18 cellular contexts compared by ENCODE assay signal in the genomic region with DNA sequence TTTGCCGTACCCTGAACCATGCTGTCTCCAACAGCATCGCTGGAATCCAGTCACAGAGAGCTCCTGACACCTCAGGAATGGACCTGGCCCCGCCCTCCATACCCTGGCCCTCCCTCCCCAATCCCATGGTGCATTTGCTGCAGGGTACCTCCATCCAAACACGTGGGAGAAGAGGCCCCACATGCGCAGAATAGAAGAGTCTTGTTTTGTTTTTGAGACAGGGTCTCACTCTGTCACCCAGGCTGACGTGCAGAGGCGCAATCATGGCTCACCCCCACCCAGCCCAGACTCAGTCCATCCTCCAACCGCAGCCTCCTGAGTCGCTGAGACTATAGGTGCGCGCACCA. TPM values are rescaled to one million over a fixed set of nuclear protein-coding genes. Genes with fewer than 3 reads are reported as not detected.
DNase-seq lines count a peak whose midpoint lies in the region; ATAC-seq, FAIRE-seq and TF ChIP-seq lines count a peak whose summit lies in the region.
"Had no signal": no experiment of that assay in that cellular context is flagged by ENCODE, and none has a peak within 500 bp of the region (broad histone marks: within the 10 kb centered on the region; RNA-seq: fewer than 3 reads in every experiment).

No MANE protein-coding gene starts in this region.

- FAIRE-seq in K562 (lab: Jason Lieb, UNC) = peak; percentile 26
- no peak for FAIRE-seq in urothelium cell line (lab: Jason Lieb, UNC)

- H3K4me1 ChIP-seq in GM23338 (ENCODE audit: insufficient read depth) (peaks cover 11% of the 10 kb centered on the region; the same call in 1 of the 2 replicates), K562 (replicated peaks in 1 of 2; ENCODE audit: control insufficient read depth in 2 of 2, insufficient read depth in 2 of 2, low read length in 2 of 2) (peaks cover 20 to 67% of the 10 kb centered on the region in 2 experiments; a peak in 4 of 5 replicates), trophoblast cell (ENCODE audit: control insufficient read depth in 1 of 2, insufficient read depth in 2 of 2, low read length in 2 of 2) (peaks cover 13 to 20% of the 10 kb centered on the region in 2 experiments), BE2C (no peaks in the 10 kb centered on the region)

- H3K27ac ChIP-seq in GM23338 (ENCODE audit: low read depth) = no peak overlapping the region
- H3K27ac ChIP-seq in K562 (ENCODE audit: extremely low read depth, low read depth, low read length) = no peak overlapping the region
- no peak overlapping the region for H3K27ac ChIP-seq in trophoblast cell (ENCODE audit: low read depth, low read length)

- H2AFZ ChIP-seq in GM23338 = no peak overlapping the region
- 0 out of 2 replicates have a peak overlapping the region, but pooled peaks have one; percentile 32 for H2AFZ ChIP-seq in K562 (ENCODE audit: low read depth, low read length)
- no peak overlapping the region for H2AFZ ChIP-seq in trophoblast cell (ENCODE audit: insufficient read depth, low read length, poor library complexity)

- TF ChIP-seq POLR2A in K562 (conservative IDR thresholded peaks at IDR 0.05) = no peak

- no peak overlapping the region for H2BK12ac ChIP-seq in trophoblast cell (ENCODE audit: low read length)

- CTCF ChIA-PET in activated CD4-positive, alpha-beta T cell treated with anti-CD3 and anti-CD28 coated beads for 36 hours (lab: Charles Lee) = no interaction called here
- CTCF ChIA-PET in K562 (lab: Yijun Ruan, JAX; ENCODE audit: low intra/inter-chr PET ratio) = no interaction called here

- H3K9me3 Mint-ChIP-seq in activated CD4-positive, alpha-beta T cell treated with anti-CD3 and anti-CD28 coated beads, Interleukin-2, amount 10 ng/mL, durations not matched to agents 24 days and 14 days = no peaks in the 10 kb centered on the region
- no peaks in the 10 kb centered on the region for H3K9me3 Mint-ChIP-seq in activated CD4-positive, alpha-beta T cell treated with anti-CD3 and anti-CD28 coated beads for 36 hours (ENCODE audit: low read depth)
- 0 out of 3 replicates have a peak, but pooled peaks cover 1% of the 10 kb centered on the region for H3K9me3 Mint-ChIP-seq in GM23338
- H3K9me3 Mint-ChIP-seq: CD4-positive, alpha-beta memory T cell; IgD-negative memory B cell had no signal

- no peaks in the 10 kb centered on the region for H3K27me3 ChIP-seq in GM23338 (ENCODE audit: insufficient read depth)
- no peaks in the 10 kb centered on the region for H3K27me3 ChIP-seq in K562 (ENCODE audit: control insufficient read depth in 2 of 2, insufficient read depth in 2 of 2, low read length in 2 of 2)
- no peaks in the 10 kb centered on the region for H3K27me3 ChIP-seq in trophoblast cell (ENCODE audit: insufficient read depth, low read length)
- H3K27me3 ChIP-seq in BE2C = no peaks in the 10 kb centered on the region

- no peak overlapping the region for H3K9ac ChIP-seq in K562 (ENCODE audit: insufficient read depth in 1 of 2, low read depth in 2 of 2, low read length in 2 of 2)
- no peak overlapping the region for H3K9ac ChIP-seq in trophoblast cell (ENCODE audit: low read length)

- no peak overlapping the region for H3K23ac ChIP-seq in trophoblast cell (ENCODE audit: low read length)

- no peak overlapping the region for H2BK5ac ChIP-seq in trophoblast cell (ENCODE audit: low read depth, low read length, poor library complexity)

- no peaks in the 10 kb centered on the region for H3K27me3 Mint-ChIP-seq in activated CD4-positive, alpha-beta T cell treated with anti-CD3 and anti-CD28 coated beads, Interleukin-2, amount 10 ng/mL, durations not matched to agents 24 days and 14 days
- H3K27me3 Mint-ChIP-seq in activated CD4-positive, alpha-beta T cell treated with anti-CD3 and anti-CD28 coated beads for 36 hours = no peaks in the 10 kb centered on the region
- peaks cover 25% of the 10 kb centered on the region for H3K27me3 Mint-ChIP-seq in GM23338 (ENCODE audit: insufficient read depth, low read depth, poor library complexity)
- H3K27me3 Mint-ChIP-seq: CD4-positive, alpha-beta memory T cell; IgD-negative memory B cell had no signal

- H3K36me3 ChIP-seq in GM23338 (ENCODE audit: insufficient read depth) = peaks cover 17% of the 10 kb centered on the region
- peaks cover 37% of the 10 kb centered on the region for H3K36me3 ChIP-seq in K562 (ENCODE audit: control insufficient read depth, insufficient read depth, low read length)
- peaks cover 25 to 28% of the 10 kb centered on the region in 2 experiments for H3K36me3 ChIP-seq in trophoblast cell (ENCODE audit: control insufficient read depth in 1 of 2, insufficient read depth in 2 of 2, low read length in 2 of 2)
- peaks cover 24% of the 10 kb centered on the region for H3K36me3 ChIP-seq in BE2C

- H3K9me2 ChIP-seq in GM23338 (ENCODE audit: insufficient read depth) = no peaks in the 10 kb centered on the region

- peaks cover 22% of the 10 kb centered on the region for H3K36me3 Mint-ChIP-seq in activated CD4-positive, alpha-beta T cell treated with anti-CD3 and anti-CD28 coated beads, Interleukin-2, amount 10 ng/mL, durations not matched to agents 24 days and 14 days (ENCODE audit: low read depth)
- peaks cover 20% of the 10 kb centered on the region for H3K36me3 Mint-ChIP-seq in activated CD4-positive, alpha-beta T cell treated with anti-CD3 and anti-CD28 coated beads for 36 hours (ENCODE audit: low read depth)
- H3K36me3 Mint-ChIP-seq in GM23338 (ENCODE audit: low read depth) = peaks cover 33% of the 10 kb centered on the region
- H3K36me3 Mint-ChIP-seq: IgD-negative memory B cell had no signal

- no peak overlapping the region for H4K91ac ChIP-seq in trophoblast cell (ENCODE audit: low read depth, low read length)

- peaks cover 7% of the 10 kb centered on the region for H3K79me1 ChIP-seq in trophoblast cell (ENCODE audit: low read length)

- H3K4me3 ChIP-seq in GM23338 = no peak overlapping the region
- no peak overlapping the region for H3K4me3 ChIP-seq in K562
- peak overlapping the region; percentile 3 for H3K4me3 ChIP-seq in trophoblast cell (ENCODE audit: low read depth, low read length)
- H3K4me3 ChIP-seq in BE2C (ENCODE audit: low read depth, low read length) = no peak overlapping the region
- H3K4me3 ChIP-seq: SK-N-MC had no signal

- no peak overlapping the region for H4K8ac ChIP-seq in trophoblast cell (ENCODE audit: low read depth, low read length)

- no peak overlapping the region for H2AK5ac ChIP-seq in trophoblast cell (ENCODE audit: low read length)

- 58% methylated on average over 10 of the region's 11 CpGs for WGBS in K562 (ENCODE audit: insufficient coverage, low coverage, missing lambda C conversion rate)
- no CpG with 5 or more reads among the region's 11 CpGs for WGBS in trophoblast cell (ENCODE audit: extremely low coverage, insufficient coverage, insufficient read length)

- peak overlapping the region; percentile 20 for H3K27ac Mint-ChIP-seq in activated CD4-positive, alpha-beta T cell treated with anti-CD3 and anti-CD28 coated beads, Interleukin-2, amount 10 ng/mL, durations not matched to agents 24 days and 14 days
- no peak overlapping the region for H3K27ac Mint-ChIP-seq in activated CD4-positive, alpha-beta T cell treated with anti-CD3 and anti-CD28 coated beads for 36 hours
- H3K27ac Mint-ChIP-seq in GM23338 = no peak overlapping the region
- H3K27ac Mint-ChIP-seq: CD4-positive, alpha-beta memory T cell had no signal

- POLR2A ChIA-PET in activated CD4-positive, alpha-beta T cell treated with anti-CD3 and anti-CD28 coated beads for 36 hours (lab: Charles Lee) = no interaction called here
- POLR2A ChIA-PET in K562 (lab: Yijun Ruan, JAX) = interaction anchor here (0.8 to 5.2 kb wide), 5 partner anchors 9 to 27 kb away, joined by 3 to 36 read pairs (median 6); partner anchors contain the start of genes CEND1, POLR2L and TSPAN4

- peaks cover 34% of the 10 kb centered on the region for H3F3A ChIP-seq in GM23338 (replicated peaks; ENCODE audit: low read depth)

- no TSS peak for BruUV-seq in K562 (replicated peaks; lab: Mats Ljungman, UMichigan)

- in situ Hi-C loops in K562 (cut with MboI) = no loop called here

- DNase-seq in activated CD4-positive, alpha-beta T cell treated with anti-CD3 and anti-CD28 coated beads, Interleukin-2, amount 10 ng/mL, durations not matched to agents 24 days and 14 days = no peak
- no peak for DNase-seq in activated CD4-positive, alpha-beta T cell treated with anti-CD3 and anti-CD28 coated beads for 36 hours
- peak; percentile 73 for DNase-seq in GM23338 (ENCODE audit: low spot score)
- peak in 2 of 4 experiments; percentile 56 to 68 for DNase-seq in K562 (ENCODE audit: extremely low read depth in 1 of 4, low spot score in 3 of 4)
- DNase-seq in trophoblast cell = no peak
- no peak for DNase-seq in urothelium cell line (ENCODE audit: low spot score)
- DNase-seq in BE2C = no peak
- no peak for DNase-seq in central memory CD4-positive, alpha-beta T cell
- DNase-seq: CD4-positive, alpha-beta memory T cell; H7; MV-4-11; NCI-H1417 treated with DMSO at 0.1 percent for 48 hours; NCI-H2029; NCI-H2171 treated with DMSO at 0.1 percent for 48 hours; NCI-H510A treated with DMSO at 0.1 percent for 48 hours; NK-92 treated with Interleukin-12 subunit alpha and Interleukin-12 subunit beta, amount 100 ng/mL, for 24 hours had no signal

- H3K4me1 Mint-ChIP-seq in activated CD4-positive, alpha-beta T cell treated with anti-CD3 and anti-CD28 coated beads, Interleukin-2, amount 10 ng/mL, durations not matched to agents 24 days and 14 days = peaks cover 19% of the 10 kb centered on the region
- peaks cover 23% of the 10 kb centered on the region for H3K4me1 Mint-ChIP-seq in activated CD4-positive, alpha-beta T cell treated with anti-CD3 and anti-CD28 coated beads for 36 hours
- peaks cover 17% of the 10 kb centered on the region for H3K4me1 Mint-ChIP-seq in GM23338

- no peak overlapping the region for H3K18ac ChIP-seq in trophoblast cell (ENCODE audit: low read length)

- no peak for TF ChIP-seq CTCF in GM23338 (conservative IDR thresholded peaks at IDR 0.05; ENCODE audit: low read depth in 2 of 2)
- no peak for TF ChIP-seq CTCF in K562 (IDR thresholded peaks at IDR 0.05 in 2 of 3, conservative IDR thresholded peaks at IDR 0.05 in 1 of 3; ENCODE audit: insufficient read depth in 2 of 3, low read depth in 1 of 3, low read length in 3 of 3)
- no peak for TF ChIP-seq CTCF in BE2C (IDR thresholded peaks at IDR 0.05; ENCODE audit: low read depth, low read length)

- no peak for TF ChIP-seq RAD21 in K562 (CRISPR knock-in tag; conservative IDR thresholded peaks at IDR 0.05 in 1 of 2, IDR thresholded peaks at IDR 0.05 in 1 of 2)

- H4K20me1 ChIP-seq in GM23338 (replicated peaks; ENCODE audit: insufficient read depth) (peaks cover 18% of the 10 kb centered on the region), K562 (replicated peaks; ENCODE audit: control insufficient read depth, insufficient read depth, low read length) (peaks cover 25% of the 10 kb centered on the region)

- intact Hi-C loops in activated CD4-positive, alpha-beta T cell treated with anti-CD3 and anti-CD28 coated beads, Interleukin-2, amount 10 ng/mL, durations not matched to agents 24 days and 14 days (cut with micrococcal nuclease) = no loop called here
- intact Hi-C loops in activated CD4-positive, alpha-beta T cell treated with anti-CD3 and anti-CD28 coated beads for 36 hours (cut with DNase I, micrococcal nuclease) = no loop called here
- intact Hi-C loops in K562 (cut with micrococcal nuclease) = no loop called here

- H2BK120ac ChIP-seq in trophoblast cell (ENCODE audit: insufficient read depth, low read length, poor library complexity) = no peak overlapping the region

- no peak overlapping the region for H3K4ac ChIP-seq in trophoblast cell (ENCODE audit: low read depth, low read length)

- no peaks in the 10 kb centered on the region for H3K9me3 ChIP-seq in K562 (replicated peaks; ENCODE audit: control insufficient read depth, insufficient read depth, low read depth, low read length)
- H3K9me3 ChIP-seq in trophoblast cell (ENCODE audit: insufficient read depth, low read depth, low read length) = peaks cover 2% of the 10 kb centered on the region
- no peaks in the 10 kb centered on the region for H3K9me3 ChIP-seq in BE2C

- H3K4me2 ChIP-seq in GM23338 (no peak overlapping the region), K562 (ENCODE audit: insufficient read depth, low read length) (no peak overlapping the region), trophoblast cell (ENCODE audit: low read length) (no peak overlapping the region)

- no peak overlapping the region for H3K4me3 Mint-ChIP-seq in activated CD4-positive, alpha-beta T cell treated with anti-CD3 and anti-CD28 coated beads, Interleukin-2, amount 10 ng/mL, durations not matched to agents 24 days and 14 days
- no peak overlapping the region for H3K4me3 Mint-ChIP-seq in activated CD4-positive, alpha-beta T cell treated with anti-CD3 and anti-CD28 coated beads for 36 hours
- H3K4me3 Mint-ChIP-seq in GM23338 = no peak overlapping the region
- H3K4me3 Mint-ChIP-seq: IgD-negative memory B cell had no signal

- no peak overlapping the region for H3K14ac ChIP-seq in trophoblast cell (ENCODE audit: low read length)

- H4K12ac ChIP-seq in trophoblast cell (ENCODE audit: low read depth, low read length) = no peak overlapping the region

- no peak for TF ChIP-seq EP300 in K562 (IDR thresholded peaks at IDR 0.05; ENCODE audit: low read length)

- H3K79me2 ChIP-seq in GM23338 (replicated peaks; ENCODE audit: insufficient read depth) (peaks cover 9% of the 10 kb centered on the region), K562 (ENCODE audit: control insufficient read depth, insufficient read depth, low read length) (peaks cover 43% of the 10 kb centered on the region), trophoblast cell (ENCODE audit: control insufficient read depth, insufficient read depth, low read length, poor library complexity) (peaks cover 3% of the 10 kb centered on the region)

- ATAC-seq in activated CD4-positive, alpha-beta T cell treated with anti-CD3 and anti-CD28 coated beads for 36 hours = no peak
- ATAC-seq in GM23338 (peak; percentile 2; the same call in 2 of the 3 replicates), K562 (peak; percentile 7; the same call in 1 of the 3 replicates)

- H3K9me1 ChIP-seq in K562 (ENCODE audit: control insufficient read depth, insufficient read depth, low read length) = peaks cover 6% of the 10 kb centered on the region

RNA-seq across cellular contexts. Expression of gene PNPLA2, which starts 2.3 kb away (rescaled TPM):
- 55.0 and 56.4 TPM in 2 replicates for total RNA-seq in activated CD4-positive, alpha-beta T cell treated with anti-CD3 and anti-CD28 coated beads, Interleukin-2, amount 10 ng/mL, durations not matched to agents 24 days and 14 days
- 10 to 100 TPM; 24.7 to 26.2 TPM for total RNA-seq in activated CD4-positive, alpha-beta T cell treated with anti-CD3 and anti-CD28 coated beads for 36 hours
- total RNA-seq in GM23338 (2014; rRNA removed; shearing (Covaris generic)) = 33.4 and 45.6 TPM in 2 replicates
- polyA plus RNA-seq in GM23338 (2016; fragmentation: Nextera tagmentation; extraction: Ambion mirVana) (31.1 and 32.3 TPM in 2 replicates), K562 (2011; rRNA removed) (6.9 and 29.3 TPM in 2 replicates), K562 (2014; fragmentation: Illumina TruSeq; extraction: Trizol) (21.4 and 37.1 TPM in 2 replicates), K562 (2014; fragmentation: Nextera tagmentation; extraction: Ambion mirVana) (under 1 TPM; 0.39 TPM), K562 (2014; rRNA removed) (36.4 and 49.4 TPM in 2 replicates)
- 83.1 and 391 TPM in 2 replicates for total RNA-seq in K562 (2011; cell fraction: chromatin; rRNA removed; ENCODE audit: low replicate concordance)
- total RNA-seq in K562 (2011; cell fraction: nucleolus; rRNA removed) = 282 and 286 TPM in 2 replicates
- 136 and 157 TPM in 2 replicates for total RNA-seq in K562 (2011; cell fraction: nucleoplasm; rRNA removed)
- total RNA-seq in K562 (2014; rRNA removed) (22.2 and 32.0 TPM in 2 replicates), K562 (2014; rRNA removed; fragmentation: Illumina TruSeq; extraction: Trizol) (3.6 and 5.0 TPM in 2 replicates), K562 (2015; rRNA removed; fragmentation: Illumina TruSeq; extraction: Trizol) (8.4 and 9.0 TPM in 2 replicates), K562 (2021) (87.1 and 87.5 TPM in 2 replicates)
- 10.0 and 17.9 TPM in 2 replicates for polyA plus RNA-seq in K562 (2011; cell fraction: cytosol; rRNA removed)
- 266 and 420 TPM in 2 replicates for polyA plus RNA-seq in K562 (2011; cell fraction: nucleus; rRNA removed)
- 39.2 and 88.0 TPM in 2 replicates for polyA plus RNA-seq in K562 (2012)
- 9.2 and 12.6 TPM in 2 replicates for polyA minus RNA-seq in K562 (2011; rRNA and poly(A)+ RNA removed)
- polyA minus RNA-seq in K562 (2011; cell fraction: cytosol; rRNA and poly(A)+ RNA removed) = 26.3 TPM in 2 replicates
- polyA minus RNA-seq in K562 (2011; cell fraction: nucleus; rRNA and poly(A)+ RNA removed) = 88.9 and 90.9 TPM in 2 replicates
- 56.3 and 56.7 TPM in 2 replicates for polyA plus RNA-seq in trophoblast cell (2013)
- 92.2 TPM for polyA plus RNA-seq in BE2C (2012; ENCODE audit: insufficient read depth, insufficient read length, low read depth)

RNA-seq across cellular contexts. Expression of gene RPLP2, which starts 6.6 kb away (rescaled TPM):
- total RNA-seq in activated CD4-positive, alpha-beta T cell treated with anti-CD3 and anti-CD28 coated beads, Interleukin-2, amount 10 ng/mL, durations not matched to agents 24 days and 14 days = 2,367 and 2,377 TPM in 2 replicates
- total RNA-seq in activated CD4-positive, alpha-beta T cell treated with anti-CD3 and anti-CD28 coated beads for 36 hours = 1,000 to 10,000 TPM; 2,132 to 3,230 TPM
- total RNA-seq in GM23338 (2014; rRNA removed; shearing (Covaris generic)) = 428 and 518 TPM in 2 replicates
- polyA plus RNA-seq in GM23338 (2016; fragmentation: Nextera tagmentation; extraction: Ambion mirVana) = 1,782 and 2,023 TPM in 2 replicates
- 170 and 292 TPM in 2 replicates for total RNA-seq in K562 (2011; cell fraction: chromatin; rRNA removed; ENCODE audit: low replicate concordance)
- 396 and 422 TPM in 2 replicates for total RNA-seq in K562 (2011; cell fraction: nucleolus; rRNA removed)
- total RNA-seq in K562 (2011; cell fraction: nucleoplasm; rRNA removed) = 508 and 986 TPM in 2 replicates
- 1,805 and 1,933 TPM in 2 replicates for total RNA-seq in K562 (2014; rRNA removed)
- 1,134 and 1,237 TPM in 2 replicates for total RNA-seq in K562 (2014; rRNA removed; fragmentation: Illumina TruSeq; extraction: Trizol)
- 1,326 and 1,329 TPM in 2 replicates for total RNA-seq in K562 (2015; rRNA removed; fragmentation: Illumina TruSeq; extraction: Trizol)
- total RNA-seq in K562 (2021) = 3,807 and 3,932 TPM in 2 replicates
- 687 and 817 TPM in 2 replicates for polyA plus RNA-seq in K562 (2011; rRNA removed)
- polyA plus RNA-seq in K562 (2011; cell fraction: cytosol; rRNA removed) = 1,159 and 2,082 TPM in 2 replicates
- polyA plus RNA-seq in K562 (2011; cell fraction: nucleus; rRNA removed) = 711 and 782 TPM in 2 replicates
- 2,625 and 2,975 TPM in 2 replicates for polyA plus RNA-seq in K562 (2012)
- polyA plus RNA-seq in K562 (2014; fragmentation: Illumina TruSeq; extraction: Trizol) = 528 and 867 TPM in 2 replicates
- 1,000 to 10,000 TPM; 1,853 to 1,893 TPM for polyA plus RNA-seq in K562 (2014; fragmentation: Nextera tagmentation; extraction: Ambion mirVana)
- 1,548 and 1,633 TPM in 2 replicates for polyA plus RNA-seq in K562 (2014; rRNA removed)
- 836 and 845 TPM in 2 replicates for polyA minus RNA-seq in K562 (2011; rRNA and poly(A)+ RNA removed)
- 1,403 and 1,771 TPM in 2 replicates for polyA minus RNA-seq in K562 (2011; cell fraction: cytosol; rRNA and poly(A)+ RNA removed)
- polyA minus RNA-seq in K562 (2011; cell fraction: nucleus; rRNA and poly(A)+ RNA removed) = 148 and 275 TPM in 2 replicates
- polyA plus RNA-seq in trophoblast cell (2013) = 4,387 and 4,434 TPM in 2 replicates
- polyA plus RNA-seq in BE2C (2012; ENCODE audit: insufficient read depth, insufficient read length, low read depth) = 1,214 TPM

RNA-seq across cellular contexts. Expression of gene CRACR2B, which starts 11.3 kb away (rescaled TPM):
- 1.5 and 3.0 TPM in 2 replicates for total RNA-seq in activated CD4-positive, alpha-beta T cell treated with anti-CD3 and anti-CD28 coated beads, Interleukin-2, amount 10 ng/mL, durations not matched to agents 24 days and 14 days
- total RNA-seq in activated CD4-positive, alpha-beta T cell treated with anti-CD3 and anti-CD28 coated beads for 36 hours = under 1 TPM; 0.33 to 0.50 TPM
- 58.0 and 64.1 TPM in 2 replicates for total RNA-seq in GM23338 (2014; rRNA removed; shearing (Covaris generic))
- polyA plus RNA-seq in GM23338 (2016; fragmentation: Nextera tagmentation; extraction: Ambion mirVana) (55.9 and 59.4 TPM in 2 replicates), K562 (2011; rRNA removed) (5.7 and 15.1 TPM in 2 replicates), K562 (2014; fragmentation: Illumina TruSeq; extraction: Trizol) (7.2 and 13.1 TPM in 2 replicates), K562 (2014; fragmentation: Nextera tagmentation; extraction: Ambion mirVana) (under 1 TPM; 0.10 to 0.13 TPM), K562 (2014; rRNA removed) (40.7 and 51.0 TPM in 2 replicates)
- total RNA-seq in K562 (2011; cell fraction: chromatin; rRNA removed; ENCODE audit: low replicate concordance) = 32.8 and 134 TPM in 2 replicates
- 116 and 120 TPM in 2 replicates for total RNA-seq in K562 (2011; cell fraction: nucleolus; rRNA removed)
- 53.6 and 58.1 TPM in 2 replicates for total RNA-seq in K562 (2011; cell fraction: nucleoplasm; rRNA removed)
- total RNA-seq in K562 (2014; rRNA removed) (19.7 and 21.9 TPM in 2 replicates), K562 (2014; rRNA removed; fragmentation: Illumina TruSeq; extraction: Trizol) (0.86 and 2.3 TPM in 2 replicates), K562 (2015; rRNA removed; fragmentation: Illumina TruSeq; extraction: Trizol) (5.8 and 6.0 TPM in 2 replicates), K562 (2021) (29.0 and 35.7 TPM in 2 replicates)
- polyA plus RNA-seq in K562 (2011; cell fraction: cytosol; rRNA removed) = 5.8 and 17.5 TPM in 2 replicates
- 229 and 325 TPM in 2 replicates for polyA plus RNA-seq in K562 (2011; cell fraction: nucleus; rRNA removed)
- 22.7 and 54.8 TPM in 2 replicates for polyA plus RNA-seq in K562 (2012)
- 0.84 and 1.6 TPM in 2 replicates for polyA minus RNA-seq in K562 (2011; rRNA and poly(A)+ RNA removed)
- polyA minus RNA-seq in K562 (2011; cell fraction: cytosol; rRNA and poly(A)+ RNA removed) = 5.2 and 6.3 TPM in 2 replicates
- polyA minus RNA-seq in K562 (2011; cell fraction: nucleus; rRNA and poly(A)+ RNA removed) = 24.2 and 30.4 TPM in 2 replicates
- polyA plus RNA-seq in trophoblast cell (2013) = 2.6 and 3.1 TPM in 2 replicates
- 1.8 TPM for polyA plus RNA-seq in BE2C (2012; ENCODE audit: insufficient read depth, insufficient read length, low read depth)
- polyA plus RNA-seq: CD4-positive, alpha-beta memory T cell had no signal

RNA-seq across cellular contexts. Expression of gene PIDD1, which starts 11.4 kb away (rescaled TPM):
- total RNA-seq in activated CD4-positive, alpha-beta T cell treated with anti-CD3 and anti-CD28 coated beads, Interleukin-2, amount 10 ng/mL, durations not matched to agents 24 days and 14 days = 28.9 and 29.6 TPM in 2 replicates
- 10 to 100 TPM; 21.1 to 29.1 TPM for total RNA-seq in activated CD4-positive, alpha-beta T cell treated with anti-CD3 and anti-CD28 coated beads for 36 hours
- total RNA-seq in GM23338 (2014; rRNA removed; shearing (Covaris generic)) = 26.0 and 37.6 TPM in 2 replicates
- polyA plus RNA-seq in GM23338 (2016; fragmentation: Nextera tagmentation; extraction: Ambion mirVana) = 22.7 and 25.6 TPM in 2 replicates
- 31.9 and 139 TPM in 2 replicates for total RNA-seq in K562 (2011; cell fraction: chromatin; rRNA removed; ENCODE audit: low replicate concordance)
- total RNA-seq in K562 (2011; cell fraction: nucleolus; rRNA removed) = 157 and 166 TPM in 2 replicates
- 58.5 and 69.8 TPM in 2 replicates for total RNA-seq in K562 (2011; cell fraction: nucleoplasm; rRNA removed)
- 13.2 and 18.7 TPM in 2 replicates for total RNA-seq in K562 (2014; rRNA removed)
- 0.95 and 1.0 TPM in 2 replicates for total RNA-seq in K562 (2014; rRNA removed; fragmentation: Illumina TruSeq; extraction: Trizol)
- total RNA-seq in K562 (2015; rRNA removed; fragmentation: Illumina TruSeq; extraction: Trizol) = 7.3 and 7.6 TPM in 2 replicates
- 31.3 and 32.1 TPM in 2 replicates for total RNA-seq in K562 (2021)
- 8.5 and 20.7 TPM in 2 replicates for polyA plus RNA-seq in K562 (2011; rRNA removed)
- polyA plus RNA-seq in K562 (2011; cell fraction: cytosol; rRNA removed) = 13.4 and 29.0 TPM in 2 replicates
- polyA plus RNA-seq in K562 (2011; cell fraction: nucleus; rRNA removed) = 284 and 380 TPM in 2 replicates
- 20.6 and 37.0 TPM in 2 replicates for polyA plus RNA-seq in K562 (2012)
- polyA plus RNA-seq in K562 (2014; fragmentation: Illumina TruSeq; extraction: Trizol) = 3.0 and 11.1 TPM in 2 replicates
- under 1 TPM; 0.32 to 0.36 TPM for polyA plus RNA-seq in K562 (2014; fragmentation: Nextera tagmentation; extraction: Ambion mirVana)
- 47.5 and 52.7 TPM in 2 replicates for polyA plus RNA-seq in K562 (2014; rRNA removed)
- 2.6 and 3.2 TPM in 2 replicates for polyA minus RNA-seq in K562 (2011; rRNA and poly(A)+ RNA removed)
- 11.4 and 11.9 TPM in 2 replicates for polyA minus RNA-seq in K562 (2011; cell fraction: cytosol; rRNA and poly(A)+ RNA removed)
- polyA minus RNA-seq in K562 (2011; cell fraction: nucleus; rRNA and poly(A)+ RNA removed) = 53.5 and 55.9 TPM in 2 replicates
- 27.8 and 28.7 TPM in 2 replicates for polyA plus RNA-seq in trophoblast cell (2013)
- 11.7 TPM for polyA plus RNA-seq in BE2C (2012; ENCODE audit: insufficient read depth, insufficient read length, low read depth)

RNA-seq across cellular contexts. Expression of gene CD151, which starts 16.3 kb away (rescaled TPM):
- total RNA-seq in activated CD4-positive, alpha-beta T cell treated with anti-CD3 and anti-CD28 coated beads, Interleukin-2, amount 10 ng/mL, durations not matched to agents 24 days and 14 days = 81.0 and 87.3 TPM in 2 replicates
- total RNA-seq in activated CD4-positive, alpha-beta T cell treated with anti-CD3 and anti-CD28 coated beads for 36 hours = 10 to 100 TPM; 36.8 to 38.6 TPM
- total RNA-seq in GM23338 (2014; rRNA removed; shearing (Covaris generic)) = 109 and 119 TPM in 2 replicates
- 62.9 and 64.4 TPM in 2 replicates for polyA plus RNA-seq in GM23338 (2016; fragmentation: Nextera tagmentation; extraction: Ambion mirVana)
- total RNA-seq in K562 (2011; cell fraction: chromatin; rRNA removed; ENCODE audit: low replicate concordance) = 104 and 449 TPM in 2 replicates
- 583 and 614 TPM in 2 replicates for total RNA-seq in K562 (2011; cell fraction: nucleolus; rRNA removed)
- 235 and 299 TPM in 2 replicates for total RNA-seq in K562 (2011; cell fraction: nucleoplasm; rRNA removed)
- 141 and 185 TPM in 2 replicates for total RNA-seq in K562 (2014; rRNA removed)
- 40.0 and 65.9 TPM in 2 replicates for total RNA-seq in K562 (2014; rRNA removed; fragmentation: Illumina TruSeq; extraction: Trizol)
- total RNA-seq in K562 (2015; rRNA removed; fragmentation: Illumina TruSeq; extraction: Trizol) = 121 and 140 TPM in 2 replicates
- 187 and 189 TPM in 2 replicates for total RNA-seq in K562 (2021)
- 179 and 218 TPM in 2 replicates for polyA plus RNA-seq in K562 (2011; rRNA removed)
- polyA plus RNA-seq in K562 (2011; cell fraction: cytosol; rRNA removed) = 332 and 568 TPM in 2 replicates
- 363 and 514 TPM in 2 replicates for polyA plus RNA-seq in K562 (2011; cell fraction: nucleus; rRNA removed)
- polyA plus RNA-seq in K562 (2012) = 181 and 228 TPM in 2 replicates
- 95.6 and 190 TPM in 2 replicates for polyA plus RNA-seq in K562 (2014; fragmentation: Illumina TruSeq; extraction: Trizol)
- 1 to 10 TPM; 2.3 to 6.5 TPM for polyA plus RNA-seq in K562 (2014; fragmentation: Nextera tagmentation; extraction: Ambion mirVana)
- 187 and 238 TPM in 2 replicates for polyA plus RNA-seq in K562 (2014; rRNA removed)
- polyA minus RNA-seq in K562 (2011; rRNA and poly(A)+ RNA removed) = 64.7 and 146 TPM in 2 replicates
- polyA minus RNA-seq in K562 (2011; cell fraction: cytosol; rRNA and poly(A)+ RNA removed) = 86.1 and 96.6 TPM in 2 replicates
- 94.5 and 98.4 TPM in 2 replicates for polyA minus RNA-seq in K562 (2011; cell fraction: nucleus; rRNA and poly(A)+ RNA removed)
- polyA plus RNA-seq in trophoblast cell (2013) = 171 and 180 TPM in 2 replicates
- 89.3 TPM for polyA plus RNA-seq in BE2C (2012; ENCODE audit: insufficient read depth, insufficient read length, low read depth)
